Comparison of ENCODE assay signal across 8 cellular contexts in genomic region chr1:117758444-117759316, GRCh38.
DNase-seq lines count a peak whose midpoint lies in the region; ATAC-seq and TF ChIP-seq lines count a peak whose summit lies in the region.

No MANE protein-coding gene starts in this region.

- DNase-seq in CD8-positive, alpha-beta T cell = peak; percentile 38 to 76 (median 56)
- DNase-seq in OCI-LY7 (ENCODE audit: low spot score) (peak; percentile 89), fibroblast of gingiva (ENCODE audit: low read depth) (peak; percentile 70)
- peak; percentile 73 for DNase-seq in activated T-cell treated with anti-CD3 and anti-CD28 coated beads, Interleukin-2, amount 50 U/mL, for 24 hours
- peak; percentile 24 to 73 (median 41) for DNase-seq in stimulated activated naive CD4-positive, alpha-beta T cell (lab: John Stamatoyannopoulos, UW)

- POLR2A ChIA-PET in CD8-positive, alpha-beta T cell (lab: Charles Lee) = interaction anchor here (0.9 to 1.2 kb wide), 3 partner anchors 11 to 232 kb away, joined by 3 read pairs; no protein-coding TSS in a partner anchor
- POLR2A ChIA-PET in OCI-LY7 (lab: Charles Lee) = interaction anchor here (0.6 to 1.9 kb wide), 10 partner anchors 22 to 369 kb away, joined by 3 to 9 read pairs (median 3); no protein-coding TSS in a partner anchor

- H3K27me3 ChIP-seq in CD8-positive, alpha-beta T cell (ENCODE audit: insufficient read depth, low read length) = no peaks in the 10 kb centered on the region

- peak overlapping the region; percentile 63 for H3K4me2 ChIP-seq in OCI-LY7 (ENCODE audit: low read length)

- H3K36me3 ChIP-seq in CD8-positive, alpha-beta T cell (ENCODE audit: insufficient read depth, low read length) = no peaks in the 10 kb centered on the region
- H3K36me3 ChIP-seq in OCI-LY7 (ENCODE audit: insufficient read depth, low read length) = no peaks in the 10 kb centered on the region

- H3K9me3 ChIP-seq in CD8-positive, alpha-beta T cell (ENCODE audit: low read length) = no peaks in the 10 kb centered on the region
- no peaks in the 10 kb centered on the region for H3K9me3 ChIP-seq in OCI-LY7 (ENCODE audit: low read length)

- H3K9me3 Mint-ChIP-seq in CD8-positive, alpha-beta T cell = no peaks in the 10 kb centered on the region
- H3K9me3 Mint-ChIP-seq in IgD-negative memory B cell (no peaks in the 10 kb centered on the region), nephron (peaks cover 13% of the 10 kb centered on the region)
- no peaks in the 10 kb centered on the region for H3K9me3 Mint-ChIP-seq in activated T-cell treated with anti-CD3 and anti-CD28 coated beads, Interleukin-2, amount 50 U/mL, for 24 hours

- no peak overlapping the region for H3K27ac ChIP-seq in CD8-positive, alpha-beta T cell (ENCODE audit: low read depth, low read length)
- H3K27ac ChIP-seq in OCI-LY7 (ENCODE audit: low read depth, low read length, poor library complexity, severe bottlenecking) = no peak overlapping the region

- H3K27me3 Mint-ChIP-seq in CD8-positive, alpha-beta T cell (ENCODE audit: low read depth) = peaks cover 10% of the 10 kb centered on the region
- H3K27me3 Mint-ChIP-seq in IgD-negative memory B cell = peaks cover 11% of the 10 kb centered on the region
- H3K27me3 Mint-ChIP-seq in activated T-cell treated with anti-CD3 and anti-CD28 coated beads, Interleukin-2, amount 50 U/mL, for 24 hours = peaks cover 34% of the 10 kb centered on the region
- peaks cover 13% of the 10 kb centered on the region for H3K27me3 Mint-ChIP-seq in nephron (ENCODE audit: low read depth)

- peak overlapping the region; percentile 79 for H3K4me3 Mint-ChIP-seq in CD8-positive, alpha-beta T cell
- H3K4me3 Mint-ChIP-seq in IgD-negative memory B cell (peak overlapping the region in 3 of 4 donors; percentile 70 to 81 (median 78)), nephron (peak overlapping the region; percentile 74 to 82 (median 76))
- H3K4me3 Mint-ChIP-seq in activated T-cell treated with anti-CD3 and anti-CD28 coated beads, Interleukin-2, amount 50 U/mL, for 24 hours = peak overlapping the region; percentile 65

- intact Hi-C loops in CD8-positive, alpha-beta T cell (cut with DNase I, micrococcal nuclease) = loop anchor here (1.0 to 10.0 kb wide), 9 partner anchors 136 to 691 kb away; partner anchors contain the start of genes TENT5C (in 1 of the 2) and TRIM45 (in 1 of the 2)
- intact Hi-C loops in OCI-LY7 (cut with micrococcal nuclease; ENCODE audit: unreplicated experiment) = loop anchor here (1.0 to 5.0 kb wide), 4 partner anchors 136 to 246 kb away; partner anchors contain the start of gene TENT5C

- H2AFZ ChIP-seq in OCI-LY7 (ENCODE audit: low read length) = peak overlapping the region; percentile 79

- no peaks in the 10 kb centered on the region for H3K79me2 ChIP-seq in OCI-LY7 (ENCODE audit: insufficient read depth, low read depth, low read length)

- H3K27ac Mint-ChIP-seq in CD8-positive, alpha-beta T cell = no peak overlapping the region
- H3K27ac Mint-ChIP-seq in IgD-negative memory B cell (peak overlapping the region in 1 of 3 donors; percentile 17), nephron (no peak overlapping the region)
- no peak overlapping the region for H3K27ac Mint-ChIP-seq in activated T-cell treated with anti-CD3 and anti-CD28 coated beads, Interleukin-2, amount 50 U/mL, for 24 hours

- CTCF ChIA-PET in CD8-positive, alpha-beta T cell (lab: Charles Lee) = interaction anchor here (0.7 to 13.1 kb wide), 39 partner anchors 8 to 954 kb away, joined by 3 to 214 read pairs (median 4); no protein-coding TSS in a partner anchor
- CTCF ChIA-PET in OCI-LY7 (lab: Charles Lee; ENCODE audit: unreplicated experiment) = interaction anchor here (0.8 to 4.1 kb wide), 5 partner anchors 114 to 233 kb away, joined by 3 to 20 read pairs (median 3); no protein-coding TSS in a partner anchor

- no TSS peak for BruUV-seq in OCI-LY7 (replicated peaks; lab: Mats Ljungman, UMichigan)

- no peaks in the 10 kb centered on the region for H3K36me3 Mint-ChIP-seq in CD8-positive, alpha-beta T cell
- H3K36me3 Mint-ChIP-seq in IgD-negative memory B cell (no peaks in the 10 kb centered on the region), nephron (ENCODE audit: low read depth) (no peaks in the 10 kb centered on the region)
- no peaks in the 10 kb centered on the region for H3K36me3 Mint-ChIP-seq in activated T-cell treated with anti-CD3 and anti-CD28 coated beads, Interleukin-2, amount 50 U/mL, for 24 hours (ENCODE audit: low read depth)

- H3K4me1 Mint-ChIP-seq in CD8-positive, alpha-beta T cell (ENCODE audit: low read depth) = peaks cover 5% of the 10 kb centered on the region
- H3K4me1 Mint-ChIP-seq in IgD-negative memory B cell (peaks cover 4 to 7% (median 6%) of the 10 kb centered on the region in 3 donors), nephron (peaks cover 6% of the 10 kb centered on the region)
- peaks cover 9% of the 10 kb centered on the region for H3K4me1 Mint-ChIP-seq in activated T-cell treated with anti-CD3 and anti-CD28 coated beads, Interleukin-2, amount 50 U/mL, for 24 hours (ENCODE audit: low read depth)

- H4K20me1 ChIP-seq in OCI-LY7 (ENCODE audit: insufficient read depth, low read length) = no peaks in the 10 kb centered on the region

- no peaks in the 10 kb centered on the region for H3K9me2 ChIP-seq in OCI-LY7 (ENCODE audit: insufficient read depth, low read length)

- TF ChIP-seq CTCF in CD8-positive, alpha-beta T cell (IDR thresholded peaks at IDR 0.05) = peak; percentile 86
- TF ChIP-seq CTCF in OCI-LY7 (conservative IDR thresholded peaks at IDR 0.05; ENCODE audit: low read length) = peak; percentile 95
- peak; percentile 90 to 95 (median 90) for TF ChIP-seq CTCF in nephron (IDR thresholded peaks at IDR 0.05; ENCODE audit: unreplicated experiment in 3 of 3)

- H3K4me1 ChIP-seq in CD8-positive, alpha-beta T cell (ENCODE audit: insufficient read depth, low read length) = no peaks in the 10 kb centered on the region
- H3K4me1 ChIP-seq in OCI-LY7 (ENCODE audit: insufficient read depth, low read length, poor library complexity, severe bottlenecking) = peaks cover 5% of the 10 kb centered on the region

- H3K4me3 ChIP-seq in CD8-positive, alpha-beta T cell (ENCODE audit: low read depth, low read length) = peak overlapping the region; percentile 48
- no peak overlapping the region for H3K4me3 ChIP-seq in OCI-LY7 (ENCODE audit: low read depth, low read length, poor library complexity, severe bottlenecking)

- peak; percentile 87 for ATAC-seq in CD8-positive, alpha-beta T cell
- peak; percentile 85 for ATAC-seq in GM19467 (IDR thresholded peaks at IDR 0.05; ENCODE audit: unreplicated experiment)
